ENCODE assay signal across 3 cellular contexts in the genomic region with DNA sequence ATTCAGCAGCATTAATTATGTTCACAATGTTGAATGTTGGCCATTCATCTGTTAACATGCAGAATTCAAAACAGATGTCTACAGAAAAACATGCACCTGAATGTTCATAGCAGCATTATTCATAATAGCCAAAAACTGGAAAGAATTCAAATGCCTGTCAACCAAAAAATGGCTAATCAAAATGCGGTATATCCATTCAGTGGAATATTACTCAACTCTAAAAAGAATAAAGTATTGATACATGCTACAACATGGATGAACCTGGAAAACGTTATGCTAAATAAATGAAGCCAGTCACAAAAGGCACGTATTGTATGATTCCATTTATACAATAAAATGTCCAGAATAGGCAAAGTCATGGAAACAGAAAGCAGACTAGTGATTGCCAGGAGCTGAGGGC.
TF ChIP-seq lines count a peak whose summit lies in the region.

No MANE protein-coding gene starts in this region.

TF ChIP-seq in SK-N-SH treated with all-trans-retinoic acid at 6 μM for 48 hours, 23 proteins besides CTCF, POLR2A, EP300 and RAD21:
- TF ChIP-seq, protein P1, sequence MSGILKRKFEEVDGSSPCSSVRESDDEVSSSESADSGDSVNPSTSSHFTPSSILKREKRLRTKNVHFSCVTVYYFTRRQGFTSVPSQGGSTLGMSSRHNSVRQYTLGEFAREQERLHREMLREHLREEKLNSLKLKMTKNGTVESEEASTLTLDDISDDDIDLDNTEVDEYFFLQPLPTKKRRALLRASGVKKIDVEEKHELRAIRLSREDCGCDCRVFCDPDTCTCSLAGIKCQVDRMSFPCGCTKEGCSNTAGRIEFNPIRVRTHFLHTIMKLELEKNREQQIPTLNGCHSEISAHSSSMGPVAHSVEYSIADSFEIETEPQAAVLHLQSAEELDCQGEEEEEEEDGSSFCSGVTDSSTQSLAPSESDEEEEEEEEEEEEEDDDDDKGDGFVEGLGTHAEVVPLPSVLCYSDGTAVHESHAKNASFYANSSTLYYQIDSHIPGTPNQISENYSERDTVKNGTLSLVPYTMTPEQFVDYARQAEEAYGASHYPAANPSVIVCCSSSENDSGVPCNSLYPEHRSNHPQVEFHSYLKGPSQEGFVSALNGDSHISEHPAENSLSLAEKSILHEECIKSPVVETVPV (CRISPR knock-in tag; IDR thresholded peaks at IDR 0.05): no peak
- TF ChIP-seq BACH2 (CRISPR knock-in tag; IDR thresholded peaks at IDR 0.05; ENCODE audit: borderline replicate concordance) (no peak), ZNF8 (CRISPR knock-in tag; IDR thresholded peaks at IDR 0.05) (peak; percentile 99)
TF ChIP-seq in SK-N-SH treated with all-trans-retinoic acid at 6 μM for 48 hours: peak in this region for 1.

TF ChIP-seq in SK-N-SH, 30 proteins besides CTCF, POLR2A, EP300 and RAD21 (continued from another document):
- TF ChIP-seq, protein P2, sequence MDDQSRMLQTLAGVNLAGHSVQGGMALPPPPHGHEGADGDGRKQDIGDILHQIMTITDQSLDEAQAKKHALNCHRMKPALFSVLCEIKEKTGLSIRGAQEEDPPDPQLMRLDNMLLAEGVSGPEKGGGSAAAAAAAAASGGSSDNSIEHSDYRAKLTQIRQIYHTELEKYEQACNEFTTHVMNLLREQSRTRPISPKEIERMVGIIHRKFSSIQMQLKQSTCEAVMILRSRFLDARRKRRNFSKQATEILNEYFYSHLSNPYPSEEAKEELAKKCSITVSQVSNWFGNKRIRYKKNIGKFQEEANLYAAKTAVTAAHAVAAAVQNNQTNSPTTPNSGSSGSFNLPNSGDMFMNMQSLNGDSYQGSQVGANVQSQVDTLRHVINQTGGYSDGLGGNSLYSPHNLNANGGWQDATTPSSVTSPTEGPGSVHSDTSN (IDR thresholded peaks at IDR 0.05): no peak
- TF ChIP-seq CHD2 (IDR thresholded peaks at IDR 0.05; ENCODE audit: low read length, partially characterized antibody) (no peak), MEF2A (IDR thresholded peaks at IDR 0.05; ENCODE audit: borderline replicate concordance, low read depth) (no peak), YY1 (IDR thresholded peaks at IDR 0.05; ENCODE audit: low read depth) (no peak), GATA2 (CRISPR knock-in tag; IDR thresholded peaks at IDR 0.05) (no peak), FOXJ3 (CRISPR knock-in tag; IDR thresholded peaks at IDR 0.05) (no peak), TEAD4 (IDR thresholded peaks at IDR 0.05; ENCODE audit: borderline replicate concordance, insufficient read depth) (no peak), RFX5 (IDR thresholded peaks at IDR 0.05; ENCODE audit: low read length) (no peak)
- TF ChIP-seq, protein P3, sequence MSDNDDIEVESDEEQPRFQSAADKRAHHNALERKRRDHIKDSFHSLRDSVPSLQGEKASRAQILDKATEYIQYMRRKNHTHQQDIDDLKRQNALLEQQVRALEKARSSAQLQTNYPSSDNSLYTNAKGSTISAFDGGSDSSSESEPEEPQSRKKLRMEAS (IDR thresholded peaks at IDR 0.05; ENCODE audit: low read depth): no peak

TF ChIP-seq in K562, 482 proteins besides CTCF, POLR2A, EP300 and RAD21 (continued from another document):
- TF ChIP-seq, protein P4, sequence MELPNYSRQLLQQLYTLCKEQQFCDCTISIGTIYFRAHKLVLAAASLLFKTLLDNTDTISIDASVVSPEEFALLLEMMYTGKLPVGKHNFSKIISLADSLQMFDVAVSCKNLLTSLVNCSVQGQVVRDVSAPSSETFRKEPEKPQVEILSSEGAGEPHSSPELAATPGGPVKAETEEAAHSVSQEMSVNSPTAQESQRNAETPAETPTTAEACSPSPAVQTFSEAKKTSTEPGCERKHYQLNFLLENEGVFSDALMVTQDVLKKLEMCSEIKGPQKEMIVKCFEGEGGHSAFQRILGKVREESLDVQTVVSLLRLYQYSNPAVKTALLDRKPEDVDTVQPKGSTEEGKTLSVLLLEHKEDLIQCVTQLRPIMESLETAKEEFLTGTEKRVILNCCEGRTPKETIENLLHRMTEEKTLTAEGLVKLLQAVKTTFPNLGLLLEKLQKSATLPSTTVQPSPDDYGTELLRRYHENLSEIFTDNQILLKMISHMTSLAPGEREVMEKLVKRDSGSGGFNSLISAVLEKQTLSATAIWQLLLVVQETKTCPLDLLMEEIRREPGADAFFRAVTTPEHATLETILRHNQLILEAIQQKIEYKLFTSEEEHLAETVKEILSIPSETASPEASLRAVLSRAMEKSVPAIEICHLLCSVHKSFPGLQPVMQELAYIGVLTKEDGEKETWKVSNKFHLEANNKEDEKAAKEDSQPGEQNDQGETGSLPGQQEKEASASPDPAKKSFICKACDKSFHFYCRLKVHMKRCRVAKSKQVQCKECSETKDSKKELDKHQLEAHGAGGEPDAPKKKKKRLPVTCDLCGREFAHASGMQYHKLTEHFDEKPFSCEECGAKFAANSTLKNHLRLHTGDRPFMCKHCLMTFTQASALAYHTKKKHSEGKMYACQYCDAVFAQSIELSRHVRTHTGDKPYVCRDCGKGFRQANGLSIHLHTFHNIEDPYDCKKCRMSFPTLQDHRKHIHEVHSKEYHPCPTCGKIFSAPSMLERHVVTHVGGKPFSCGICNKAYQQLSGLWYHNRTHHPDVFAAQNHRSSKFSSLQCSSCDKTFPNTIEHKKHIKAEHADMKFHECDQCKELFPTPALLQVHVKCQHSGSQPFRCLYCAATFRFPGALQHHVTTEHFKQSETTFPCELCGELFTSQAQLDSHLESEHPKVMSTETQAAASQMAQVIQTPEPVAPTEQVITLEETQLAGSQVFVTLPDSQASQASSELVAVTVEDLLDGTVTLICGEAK (IDR thresholded peaks at IDR 0.05): no peak
- TF ChIP-seq, protein P4 (CRISPR knock-in tag; IDR thresholded peaks at IDR 0.05): no peak
- TF ChIP-seq ZNF146 (CRISPR knock-in tag; IDR thresholded peaks at IDR 0.05; ENCODE audit: unreplicated experiment): peak; percentile 14
- TF ChIP-seq ZNF766 (CRISPR knock-in tag; conservative IDR thresholded peaks at IDR 0.05): no peak
- no peak for TF ChIP-seq ZKSCAN8 (CRISPR knock-in tag; IDR thresholded peaks at IDR 0.05)
- TF ChIP-seq SAFB (IDR thresholded peaks at IDR 0.05; ENCODE audit: borderline replicate concordance, low read depth, low read length): no peak
